In the genomic region with DNA sequence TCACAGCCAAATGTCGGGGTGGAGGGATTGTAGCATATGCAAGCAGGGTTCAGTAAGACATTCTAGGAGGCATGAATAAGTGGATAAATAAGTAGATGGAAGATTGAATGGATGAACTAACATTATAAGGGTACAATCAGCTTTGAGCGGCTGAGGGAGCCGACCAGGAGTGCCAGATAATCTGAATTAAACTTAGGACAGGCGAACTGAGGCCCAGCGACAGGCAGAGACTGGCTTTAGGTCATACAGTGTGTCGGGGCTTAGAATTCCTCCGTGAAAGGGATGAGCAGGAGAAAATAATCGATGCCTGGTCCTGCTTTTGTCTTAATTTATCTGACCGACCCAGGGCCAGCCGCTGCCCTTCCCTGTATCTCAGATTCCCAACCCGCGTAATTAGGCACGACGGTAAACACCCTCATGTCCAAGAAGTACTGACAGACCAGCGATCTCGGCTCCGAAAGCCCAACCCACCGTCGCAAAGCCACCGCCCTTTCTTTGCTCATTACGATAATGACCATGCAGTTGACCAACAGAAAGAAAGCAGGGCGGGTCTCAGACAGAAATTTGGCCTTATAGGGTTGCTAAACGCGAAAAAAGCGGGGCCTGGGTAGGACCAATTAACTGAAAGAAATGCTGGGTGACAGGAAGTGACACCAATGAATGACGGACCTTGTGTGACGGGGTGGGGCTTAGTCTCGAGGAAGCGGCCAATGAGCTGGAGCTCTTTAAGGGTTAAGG, we compare ENCODE assay signal across 1 cellular context.
TF ChIP-seq lines count a peak whose summit lies in the region.

No MANE protein-coding gene starts in this region.

TF ChIP-seq in K562, 482 proteins besides CTCF, POLR2A, EP300 and RAD21 (continued from another document and continues in another):
- TF ChIP-seq FOXK2 (conservative IDR thresholded peaks at IDR 0.05 in 1 of 2, IDR thresholded peaks at IDR 0.05 in 1 of 2; ENCODE audit: low read depth in 2 of 2), result peak; percentile 80 to 88
- 0 out of 2 replicates have a peak, but pooled peaks have one; percentile 25 for TF ChIP-seq ZNF644 (tag; IDR thresholded peaks at IDR 0.05; ENCODE audit: low read depth)
- peak; percentile 65 for TF ChIP-seq NEUROD1 (IDR thresholded peaks at IDR 0.05; ENCODE audit: borderline replicate concordance, low read depth, low read length, partially characterized antibody)
- no peak for TF ChIP-seq ZNF232 (CRISPR knock-in tag; IDR thresholded peaks at IDR 0.05)
- TF ChIP-seq PML (IDR thresholded peaks at IDR 0.05; ENCODE audit: low read length), result peak; percentile 37; the same call in 1 of the 2 replicates
- TF ChIP-seq ELF4 (CRISPR knock-in tag; IDR thresholded peaks at IDR 0.05), result peak; percentile 14; the same call in 1 of the 2 replicates
- peak; percentile 10 for TF ChIP-seq CREB1 (IDR thresholded peaks at IDR 0.05)
- no peak for TF ChIP-seq CREB1 (CRISPR knock-in tag; IDR thresholded peaks at IDR 0.05)
- TF ChIP-seq SOX6 (IDR thresholded peaks at IDR 0.05), result peak; percentile 15; the same call in 1 of the 2 replicates
- peak; percentile 78 for TF ChIP-seq POLR2AphosphoS5 (IDR thresholded peaks at IDR 0.05; ENCODE audit: control insufficient read depth, insufficient read depth, low read depth, low read length)
- TF ChIP-seq ZNF436 (CRISPR knock-in tag; IDR thresholded peaks at IDR 0.05), result no peak
- TF ChIP-seq, protein P1, sequence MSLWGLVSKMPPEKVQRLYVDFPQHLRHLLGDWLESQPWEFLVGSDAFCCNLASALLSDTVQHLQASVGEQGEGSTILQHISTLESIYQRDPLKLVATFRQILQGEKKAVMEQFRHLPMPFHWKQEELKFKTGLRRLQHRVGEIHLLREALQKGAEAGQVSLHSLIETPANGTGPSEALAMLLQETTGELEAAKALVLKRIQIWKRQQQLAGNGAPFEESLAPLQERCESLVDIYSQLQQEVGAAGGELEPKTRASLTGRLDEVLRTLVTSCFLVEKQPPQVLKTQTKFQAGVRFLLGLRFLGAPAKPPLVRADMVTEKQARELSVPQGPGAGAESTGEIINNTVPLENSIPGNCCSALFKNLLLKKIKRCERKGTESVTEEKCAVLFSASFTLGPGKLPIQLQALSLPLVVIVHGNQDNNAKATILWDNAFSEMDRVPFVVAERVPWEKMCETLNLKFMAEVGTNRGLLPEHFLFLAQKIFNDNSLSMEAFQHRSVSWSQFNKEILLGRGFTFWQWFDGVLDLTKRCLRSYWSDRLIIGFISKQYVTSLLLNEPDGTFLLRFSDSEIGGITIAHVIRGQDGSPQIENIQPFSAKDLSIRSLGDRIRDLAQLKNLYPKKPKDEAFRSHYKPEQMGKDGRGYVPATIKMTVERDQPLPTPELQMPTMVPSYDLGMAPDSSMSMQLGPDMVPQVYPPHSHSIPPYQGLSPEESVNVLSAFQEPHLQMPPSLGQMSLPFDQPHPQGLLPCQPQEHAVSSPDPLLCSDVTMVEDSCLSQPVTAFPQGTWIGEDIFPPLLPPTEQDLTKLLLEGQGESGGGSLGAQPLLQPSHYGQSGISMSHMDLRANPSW (CRISPR knock-in tag; IDR thresholded peaks at IDR 0.05), result peak; percentile 14; the same call in 1 of the 2 replicates
- no peak for TF ChIP-seq CHD1 (IDR thresholded peaks at IDR 0.05; ENCODE audit: low read length)
- TF ChIP-seq ZFP36 (IDR thresholded peaks at IDR 0.05; ENCODE audit: low read depth, low read length, partially characterized antibody), result peak; percentile 29
- TF ChIP-seq POLR2B (IDR thresholded peaks at IDR 0.05; ENCODE audit: low read depth, partially characterized antibody), result peak; percentile 85
- TF ChIP-seq MAFK (IDR thresholded peaks at IDR 0.05; ENCODE audit: low read length), result 0 out of 2 replicates have a peak, but pooled peaks have one; percentile 21
- no peak for TF ChIP-seq PTBP1 (IDR thresholded peaks at IDR 0.05; ENCODE audit: low read depth, low read length)
- peak; percentile 78 for TF ChIP-seq SP2 (IDR thresholded peaks at IDR 0.05; ENCODE audit: extremely low read depth, low read depth, low read length, poor library complexity, severe bottlenecking)
- no peak for TF ChIP-seq SRSF1 (IDR thresholded peaks at IDR 0.05; ENCODE audit: low read depth, low read length)
- TF ChIP-seq TAF9B (IDR thresholded peaks at IDR 0.05; ENCODE audit: partially characterized antibody), result no peak
- peak in 1 of 2 experiments; percentile 28; a peak in 1 of 4 replicates for TF ChIP-seq RCOR1 (IDR thresholded peaks at IDR 0.05; ENCODE audit: borderline replicate concordance in 1 of 2, low read depth in 2 of 2, low read length in 2 of 2)
- TF ChIP-seq, protein P2, sequence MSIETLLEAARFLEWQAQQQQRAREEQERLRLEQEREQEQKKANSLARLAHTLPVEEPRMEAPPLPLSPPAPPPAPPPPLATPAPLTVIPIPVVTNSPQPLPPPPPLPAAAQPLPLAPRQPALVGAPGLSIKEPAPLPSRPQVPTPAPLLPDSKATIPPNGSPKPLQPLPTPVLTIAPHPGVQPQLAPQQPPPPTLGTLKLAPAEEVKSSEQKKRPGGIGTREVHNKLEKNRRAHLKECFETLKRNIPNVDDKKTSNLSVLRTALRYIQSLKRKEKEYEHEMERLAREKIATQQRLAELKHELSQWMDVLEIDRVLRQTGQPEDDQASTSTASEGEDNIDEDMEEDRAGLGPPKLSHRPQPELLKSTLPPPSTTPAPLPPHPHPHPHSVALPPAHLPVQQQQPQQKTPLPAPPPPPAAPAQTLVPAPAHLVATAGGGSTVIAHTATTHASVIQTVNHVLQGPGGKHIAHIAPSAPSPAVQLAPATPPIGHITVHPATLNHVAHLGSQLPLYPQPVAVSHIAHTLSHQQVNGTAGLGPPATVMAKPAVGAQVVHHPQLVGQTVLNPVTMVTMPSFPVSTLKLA (conservative IDR thresholded peaks at IDR 0.05), result 0 out of 4 replicates have a peak, but pooled peaks of 1 of the 2 experiments have one; percentile 1
- TF ChIP-seq, protein P3, sequence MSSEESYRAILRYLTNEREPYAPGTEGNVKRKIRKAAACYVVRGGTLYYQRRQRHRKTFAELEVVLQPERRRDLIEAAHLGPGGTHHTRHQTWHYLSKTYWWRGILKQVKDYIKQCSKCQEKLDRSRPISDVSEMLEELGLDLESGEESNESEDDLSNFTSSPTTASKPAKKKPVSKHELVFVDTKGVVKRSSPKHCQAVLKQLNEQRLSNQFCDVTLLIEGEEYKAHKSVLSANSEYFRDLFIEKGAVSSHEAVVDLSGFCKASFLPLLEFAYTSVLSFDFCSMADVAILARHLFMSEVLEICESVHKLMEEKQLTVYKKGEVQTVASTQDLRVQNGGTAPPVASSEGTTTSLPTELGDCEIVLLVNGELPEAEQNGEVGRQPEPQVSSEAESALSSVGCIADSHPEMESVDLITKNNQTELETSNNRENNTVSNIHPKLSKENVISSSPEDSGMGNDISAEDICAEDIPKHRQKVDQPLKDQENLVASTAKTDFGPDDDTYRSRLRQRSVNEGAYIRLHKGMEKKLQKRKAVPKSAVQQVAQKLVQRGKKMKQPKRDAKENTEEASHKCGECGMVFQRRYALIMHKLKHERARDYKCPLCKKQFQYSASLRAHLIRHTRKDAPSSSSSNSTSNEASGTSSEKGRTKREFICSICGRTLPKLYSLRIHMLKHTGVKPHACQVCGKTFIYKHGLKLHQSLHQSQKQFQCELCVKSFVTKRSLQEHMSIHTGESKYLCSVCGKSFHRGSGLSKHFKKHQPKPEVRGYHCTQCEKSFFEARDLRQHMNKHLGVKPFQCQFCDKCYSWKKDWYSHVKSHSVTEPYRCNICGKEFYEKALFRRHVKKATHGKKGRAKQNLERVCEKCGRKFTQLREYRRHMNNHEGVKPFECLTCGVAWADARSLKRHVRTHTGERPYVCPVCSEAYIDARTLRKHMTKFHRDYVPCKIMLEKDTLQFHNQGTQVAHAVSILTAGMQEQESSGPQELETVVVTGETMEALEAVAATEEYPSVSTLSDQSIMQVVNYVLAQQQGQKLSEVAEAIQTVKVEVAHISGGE (CRISPR knock-in tag; IDR thresholded peaks at IDR 0.05), result peak in 1 of 3 experiments; percentile 95; a peak in 2 of 6 replicates
- TF ChIP-seq HNRNPK (IDR thresholded peaks at IDR 0.05; ENCODE audit: low read depth, low read length, poor library complexity, severe bottlenecking), result no peak
- TF ChIP-seq ZNF121 (CRISPR knock-in tag; conservative IDR thresholded peaks at IDR 0.05), result no peak
- TF ChIP-seq FOXK1 (CRISPR knock-in tag; IDR thresholded peaks at IDR 0.05; ENCODE audit: borderline replicate concordance), result no peak
- TF ChIP-seq, protein P4, sequence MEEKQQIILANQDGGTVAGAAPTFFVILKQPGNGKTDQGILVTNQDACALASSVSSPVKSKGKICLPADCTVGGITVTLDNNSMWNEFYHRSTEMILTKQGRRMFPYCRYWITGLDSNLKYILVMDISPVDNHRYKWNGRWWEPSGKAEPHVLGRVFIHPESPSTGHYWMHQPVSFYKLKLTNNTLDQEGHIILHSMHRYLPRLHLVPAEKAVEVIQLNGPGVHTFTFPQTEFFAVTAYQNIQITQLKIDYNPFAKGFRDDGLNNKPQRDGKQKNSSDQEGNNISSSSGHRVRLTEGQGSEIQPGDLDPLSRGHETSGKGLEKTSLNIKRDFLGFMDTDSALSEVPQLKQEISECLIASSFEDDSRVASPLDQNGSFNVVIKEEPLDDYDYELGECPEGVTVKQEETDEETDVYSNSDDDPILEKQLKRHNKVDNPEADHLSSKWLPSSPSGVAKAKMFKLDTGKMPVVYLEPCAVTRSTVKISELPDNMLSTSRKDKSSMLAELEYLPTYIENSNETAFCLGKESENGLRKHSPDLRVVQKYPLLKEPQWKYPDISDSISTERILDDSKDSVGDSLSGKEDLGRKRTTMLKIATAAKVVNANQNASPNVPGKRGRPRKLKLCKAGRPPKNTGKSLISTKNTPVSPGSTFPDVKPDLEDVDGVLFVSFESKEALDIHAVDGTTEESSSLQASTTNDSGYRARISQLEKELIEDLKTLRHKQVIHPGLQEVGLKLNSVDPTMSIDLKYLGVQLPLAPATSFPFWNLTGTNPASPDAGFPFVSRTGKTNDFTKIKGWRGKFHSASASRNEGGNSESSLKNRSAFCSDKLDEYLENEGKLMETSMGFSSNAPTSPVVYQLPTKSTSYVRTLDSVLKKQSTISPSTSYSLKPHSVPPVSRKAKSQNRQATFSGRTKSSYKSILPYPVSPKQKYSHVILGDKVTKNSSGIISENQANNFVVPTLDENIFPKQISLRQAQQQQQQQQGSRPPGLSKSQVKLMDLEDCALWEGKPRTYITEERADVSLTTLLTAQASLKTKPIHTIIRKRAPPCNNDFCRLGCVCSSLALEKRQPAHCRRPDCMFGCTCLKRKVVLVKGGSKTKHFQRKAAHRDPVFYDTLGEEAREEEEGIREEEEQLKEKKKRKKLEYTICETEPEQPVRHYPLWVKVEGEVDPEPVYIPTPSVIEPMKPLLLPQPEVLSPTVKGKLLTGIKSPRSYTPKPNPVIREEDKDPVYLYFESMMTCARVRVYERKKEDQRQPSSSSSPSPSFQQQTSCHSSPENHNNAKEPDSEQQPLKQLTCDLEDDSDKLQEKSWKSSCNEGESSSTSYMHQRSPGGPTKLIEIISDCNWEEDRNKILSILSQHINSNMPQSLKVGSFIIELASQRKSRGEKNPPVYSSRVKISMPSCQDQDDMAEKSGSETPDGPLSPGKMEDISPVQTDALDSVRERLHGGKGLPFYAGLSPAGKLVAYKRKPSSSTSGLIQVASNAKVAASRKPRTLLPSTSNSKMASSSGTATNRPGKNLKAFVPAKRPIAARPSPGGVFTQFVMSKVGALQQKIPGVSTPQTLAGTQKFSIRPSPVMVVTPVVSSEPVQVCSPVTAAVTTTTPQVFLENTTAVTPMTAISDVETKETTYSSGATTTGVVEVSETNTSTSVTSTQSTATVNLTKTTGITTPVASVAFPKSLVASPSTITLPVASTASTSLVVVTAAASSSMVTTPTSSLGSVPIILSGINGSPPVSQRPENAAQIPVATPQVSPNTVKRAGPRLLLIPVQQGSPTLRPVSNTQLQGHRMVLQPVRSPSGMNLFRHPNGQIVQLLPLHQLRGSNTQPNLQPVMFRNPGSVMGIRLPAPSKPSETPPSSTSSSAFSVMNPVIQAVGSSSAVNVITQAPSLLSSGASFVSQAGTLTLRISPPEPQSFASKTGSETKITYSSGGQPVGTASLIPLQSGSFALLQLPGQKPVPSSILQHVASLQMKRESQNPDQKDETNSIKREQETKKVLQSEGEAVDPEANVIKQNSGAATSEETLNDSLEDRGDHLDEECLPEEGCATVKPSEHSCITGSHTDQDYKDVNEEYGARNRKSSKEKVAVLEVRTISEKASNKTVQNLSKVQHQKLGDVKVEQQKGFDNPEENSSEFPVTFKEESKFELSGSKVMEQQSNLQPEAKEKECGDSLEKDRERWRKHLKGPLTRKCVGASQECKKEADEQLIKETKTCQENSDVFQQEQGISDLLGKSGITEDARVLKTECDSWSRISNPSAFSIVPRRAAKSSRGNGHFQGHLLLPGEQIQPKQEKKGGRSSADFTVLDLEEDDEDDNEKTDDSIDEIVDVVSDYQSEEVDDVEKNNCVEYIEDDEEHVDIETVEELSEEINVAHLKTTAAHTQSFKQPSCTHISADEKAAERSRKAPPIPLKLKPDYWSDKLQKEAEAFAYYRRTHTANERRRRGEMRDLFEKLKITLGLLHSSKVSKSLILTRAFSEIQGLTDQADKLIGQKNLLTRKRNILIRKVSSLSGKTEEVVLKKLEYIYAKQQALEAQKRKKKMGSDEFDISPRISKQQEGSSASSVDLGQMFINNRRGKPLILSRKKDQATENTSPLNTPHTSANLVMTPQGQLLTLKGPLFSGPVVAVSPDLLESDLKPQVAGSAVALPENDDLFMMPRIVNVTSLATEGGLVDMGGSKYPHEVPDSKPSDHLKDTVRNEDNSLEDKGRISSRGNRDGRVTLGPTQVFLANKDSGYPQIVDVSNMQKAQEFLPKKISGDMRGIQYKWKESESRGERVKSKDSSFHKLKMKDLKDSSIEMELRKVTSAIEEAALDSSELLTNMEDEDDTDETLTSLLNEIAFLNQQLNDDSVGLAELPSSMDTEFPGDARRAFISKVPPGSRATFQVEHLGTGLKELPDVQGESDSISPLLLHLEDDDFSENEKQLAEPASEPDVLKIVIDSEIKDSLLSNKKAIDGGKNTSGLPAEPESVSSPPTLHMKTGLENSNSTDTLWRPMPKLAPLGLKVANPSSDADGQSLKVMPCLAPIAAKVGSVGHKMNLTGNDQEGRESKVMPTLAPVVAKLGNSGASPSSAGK (IDR thresholded peaks at IDR 0.05), result peak; percentile 41
